Comparison of ENCODE assay signal across 21 cellular contexts in genomic region chr16:16050106-16050505, GRCh38.
"Had no signal": no experiment of that assay in that cellular context is flagged by ENCODE, and none has a peak within 500 bp of the region (broad histone marks: within the 10 kb centered on the region; RNA-seq: fewer than 3 reads in every experiment).

No MANE protein-coding gene starts in this region.

- DNase-seq: activated T-cell treated with anti-CD3 and anti-CD28 coated beads, Interleukin-2, amount 50 U/mL, for 1 hour; adrenal gland; esophagus squamous epithelium; head of caudate nucleus; islet precursor cell; left colon; naive thymus-derived CD4-positive, alpha-beta T cell; retina; stimulated activated CD4-positive, alpha-beta T cell treated with anti-CD3 and anti-CD28 coated beads, Interleukin-12 subunit alpha, Interleukin-12 subunit beta, amount 100 ng/mL, for 4 hours; stimulated activated CD4-positive, alpha-beta T cell treated with anti-CD3 and anti-CD28 coated beads, Interleukin-4, amount 100 ng/mL, for 4 hours; trophoblast cell; uterus had no signal

- H3K27me3 Mint-ChIP-seq: activated naive CD8-positive, alpha-beta T cell; naive thymus-derived CD4-positive, alpha-beta T cell; stimulated activated naive CD8-positive, alpha-beta T cell treated with anti-CD3 and anti-CD28 coated beads, Interleukin-15, Interleukin-2, amounts not matched to agents 100 ng/mL and 50 ng/mL, for 24 hours had no signal

- H3K4me1 ChIP-seq: adrenal gland, breast epithelium, neural progenitor cell, suprapubic skin, uterus had no signal

- H3K4me3 ChIP-seq: adrenal gland, breast epithelium, coronary artery, esophagus squamous epithelium, gastroesophageal sphincter, lung, neural progenitor cell, suprapubic skin, uterus had no signal

- H3K36me3 ChIP-seq: breast epithelium, neural progenitor cell, uterus had no signal

- H2AFZ ChIP-seq: neural progenitor cell had no signal

- H3K9ac ChIP-seq: neural progenitor cell had no signal

- H3K9me3 Mint-ChIP-seq: naive thymus-derived CD4-positive, alpha-beta T cell; neural progenitor cell; stimulated activated naive CD8-positive, alpha-beta T cell treated with anti-CD3 and anti-CD28 coated beads, Interleukin-15, Interleukin-2, amounts not matched to agents 100 ng/mL and 50 ng/mL, for 24 hours; WTC11 had no signal

- H3K4me2 ChIP-seq: neural progenitor cell had no signal

- H3K27ac ChIP-seq: adrenal gland, breast epithelium, coronary artery, esophagus squamous epithelium, neural progenitor cell, suprapubic skin, uterus had no signal

- ATAC-seq: gastroesophageal sphincter; left colon; naive thymus-derived CD4-positive, alpha-beta T cell; WTC11 had no signal

- H3K27ac Mint-ChIP-seq: activated naive CD8-positive, alpha-beta T cell; neural progenitor cell; stimulated activated naive CD8-positive, alpha-beta T cell treated with anti-CD3 and anti-CD28 coated beads, Interleukin-15, Interleukin-2, amounts not matched to agents 100 ng/mL and 50 ng/mL, for 24 hours; WTC11 had no signal

- H3K4me1 Mint-ChIP-seq: neural progenitor cell, WTC11 had no signal

- H3K9me3 ChIP-seq: adrenal gland, breast epithelium, esophagus squamous epithelium, gastroesophageal sphincter, suprapubic skin, uterus had no signal

- H3K4me3 Mint-ChIP-seq: activated naive CD8-positive, alpha-beta T cell; naive thymus-derived CD4-positive, alpha-beta T cell; neural progenitor cell; stimulated activated naive CD8-positive, alpha-beta T cell treated with anti-CD3 and anti-CD28 coated beads, Interleukin-15, Interleukin-2, amounts not matched to agents 100 ng/mL and 50 ng/mL, for 24 hours; WTC11 had no signal

- H3K27me3 ChIP-seq: adrenal gland, breast epithelium, esophagus squamous epithelium, gastroesophageal sphincter, neural progenitor cell, suprapubic skin, uterus had no signal
